Comparison of ENCODE assay signal across 1 cellular context in genomic region chr17:73991260-73991659, GRCh38.
TF ChIP-seq lines count a peak whose summit lies in the region.

No MANE protein-coding gene starts in this region.

TF ChIP-seq in GM23338, 12 proteins besides CTCF, POLR2A, EP300 and RAD21 (continued from another document):
- TF ChIP-seq ZNF462 (CRISPR knock-in tag; IDR thresholded peaks at IDR 0.05): no peak
- TF ChIP-seq CREB1 (CRISPR knock-in tag; IDR thresholded peaks at IDR 0.05; ENCODE audit: low read depth): no peak
- no peak for TF ChIP-seq NANOG (IDR thresholded peaks at IDR 0.05; ENCODE audit: borderline replicate concordance)
- no peak for TF ChIP-seq JUNB (IDR thresholded peaks at IDR 0.05; ENCODE audit: unreplicated experiment)
- no peak for TF ChIP-seq EZH2phosphoT487 (IDR thresholded peaks at IDR 0.05; ENCODE audit: unreplicated experiment)
